36 cellular contexts compared by ENCODE assay signal in genomic region chr18:24344509-24344908, GRCh38.
"Had no signal": no experiment of that assay in that cellular context is flagged by ENCODE, and none has a peak within 500 bp of the region (broad histone marks: within the 10 kb centered on the region; RNA-seq: fewer than 3 reads in every experiment).

No MANE protein-coding gene starts in this region.

- H3K36me3 ChIP-seq: MG63 had no signal

- DNase-seq: Kasumi-1, MG63, MM.1S, MV-4-11, NCI-H1048, NCI-H1092, NCI-H1092 treated with DMSO at 0.1 percent for 48 hours, NCI-H1105, NCI-H1105 treated with DMSO at 0.1 percent for 48 hours, NCI-H1417, NCI-H1417 treated with DMSO at 0.1 percent for 48 hours, NCI-H1436, NCI-H1436 treated with DMSO at 0.1 percent for 48 hours, NCI-H146, NCI-H1694, NCI-H1694 treated with DMSO at 0.1 percent for 48 hours, NCI-H187, NCI-H187 treated with DMSO at 0.1 percent for 48 hours, NCI-H1930, NCI-H2029, NCI-H2029 treated with DMSO at 0.1 percent for 48 hours, NCI-H2081, NCI-H2081 treated with DMSO at 0.1 percent for 48 hours, NCI-H2107, NCI-H2171, NCI-H2171 treated with DMSO at 0.1 percent for 48 hours, NCI-H2227 treated with DMSO at 0.1 percent for 48 hours, NCI-H226, NCI-H345, NCI-H446, NCI-H446 treated with DMSO at 0.1 percent for 48 hours, NCI-H510A, NCI-H510A treated with DMSO at 0.1 percent for 48 hours, NCI-H524, NCI-H524 treated with DMSO at 0.1 percent for 48 hours, NCI-H526 had no signal

- H3K4me3 ChIP-seq: MG63 had no signal

- H3K27me3 ChIP-seq: MG63 had no signal
